Comparison of ENCODE assay signal across 18 cellular contexts in genomic region chr6:97438011-97438671, GRCh38.
DNase-seq lines count a peak whose midpoint lies in the region; ATAC-seq, FAIRE-seq and TF ChIP-seq lines count a peak whose summit lies in the region.
"Had no signal": no experiment of that assay in that cellular context is flagged by ENCODE, and none has a peak within 500 bp of the region (broad histone marks: within the 10 kb centered on the region; RNA-seq: fewer than 3 reads in every experiment).

No MANE protein-coding gene starts in this region.

- POLR2A ChIA-PET in GM12878 (lab: Charles Lee) = interaction anchor here (0.5 kb wide), 1 partner anchor 257 kb away, joined by 3 read pairs; no protein-coding TSS in a partner anchor

- TF ChIP-seq RAD21 in GM12878 (IDR thresholded peaks at IDR 0.05; ENCODE audit: insufficient read depth, low read depth, low read length) = no peak

- no peak for DNase-seq in GM12878 (ENCODE audit: low read depth, low spot score)
- no peak for DNase-seq in mucosa of descending colon
- no peak for DNase-seq in NCI-H526 treated with DMSO at 0.1 percent for 48 hours (lab: John Stamatoyannopoulos, UW)
- no peak for DNase-seq in activated CD4-positive, alpha-beta T cell treated with anti-CD3 and anti-CD28 coated beads for 48 hours
- DNase-seq in NCI-H1694 (lab: John Stamatoyannopoulos, UW) = no peak
- DNase-seq: activated CD4-positive, alpha-beta T cell treated with anti-CD3 and anti-CD28 coated beads, Interleukin-2, amount 10 ng/mL, durations not matched to agents 7 days and 5 days; COR-L47; cortex of kidney; erythroblast; Kasumi-1; naive thymus-derived CD4-positive, alpha-beta T cell; NCI-H1694 treated with DMSO at 0.1 percent for 48 hours; SHP77 treated with DMSO at 0.1 percent for 48 hours had no signal

- H3K4me3 ChIP-seq in GM12878 (no peak overlapping the region), mucosa of descending colon (no peak overlapping the region)
- H3K4me3 ChIP-seq: tibial nerve had no signal

- no peak overlapping the region for H3K4me2 ChIP-seq in GM12878 (ENCODE audit: control insufficient read depth, insufficient read depth)

- intact Hi-C loops in GM12878 (cut with micrococcal nuclease; ENCODE audit: unreplicated experiment) = no loop called here
- intact Hi-C loops in mucosa of descending colon (cut with DNase I, micrococcal nuclease) = no loop called here

- in situ Hi-C loops in GM12878 (cut with MboI) = no loop called here

- no peak overlapping the region for H3K27ac ChIP-seq in GM12878 (ENCODE audit: control insufficient read depth, insufficient read depth)
- H3K27ac ChIP-seq: tibial nerve had no signal

- ATAC-seq in GM18520 (IDR thresholded peaks at IDR 0.05; ENCODE audit: unreplicated experiment) (peak; percentile 49), GM21447 (IDR thresholded peaks at IDR 0.05; ENCODE audit: unreplicated experiment) (peak; percentile 62), HG03097 (IDR thresholded peaks at IDR 0.05; ENCODE audit: low FRiP score, unreplicated experiment) (peak; percentile 61), GM12878 (peak; percentile 39; the same call in 1 of the 3 replicates), mucosa of descending colon (no peak)
- ATAC-seq: HCT116; naive thymus-derived CD4-positive, alpha-beta T cell had no signal

- FAIRE-seq in GM12878 (lab: Jason Lieb, UNC) = no peak

- no peaks in the 10 kb centered on the region for H3K9me3 ChIP-seq in GM12878 (replicated peaks; ENCODE audit: control insufficient read depth, insufficient read depth, low read length)
- no peaks in the 10 kb centered on the region for H3K9me3 ChIP-seq in mucosa of descending colon
- H3K9me3 ChIP-seq: tibial nerve had no signal

- no peak for TF ChIP-seq EP300 in GM12878 (IDR thresholded peaks at IDR 0.05; ENCODE audit: borderline replicate concordance in 1 of 2, control insufficient read depth in 1 of 2, low read depth in 2 of 2, low read length in 2 of 2)

- no peak for TF ChIP-seq POLR2A in GM12878 (IDR thresholded peaks at IDR 0.05; ENCODE audit: low read depth, low read length)

- SMC1A ChIA-PET in GM12878 (lab: Charles Lee; ENCODE audit: uncharacterized antibody, unreplicated experiment) = interaction anchor here (0.8 to 1.8 kb wide), 3 partner anchors 11 to 1050 kb away, joined by 3 to 4 read pairs (median 3); no protein-coding TSS in a partner anchor

- H3K27me3 ChIP-seq in GM12878 (replicated peaks in 1 of 2; ENCODE audit: control insufficient read depth in 2 of 2, insufficient read depth in 2 of 2, low read length in 1 of 2) = no peaks in the 10 kb centered on the region
- H3K27me3 ChIP-seq: tibial nerve had no signal

- no peaks in the 10 kb centered on the region for H3K36me3 ChIP-seq in GM12878 (ENCODE audit: control insufficient read depth in 2 of 2, insufficient read depth in 2 of 2, low read length in 1 of 2)
- H3K36me3 ChIP-seq in mucosa of descending colon (ENCODE audit: low read depth) = no peaks in the 10 kb centered on the region
- H3K36me3 ChIP-seq: tibial nerve had no signal

- no peak overlapping the region for H3K9ac ChIP-seq in GM12878 (ENCODE audit: control insufficient read depth, insufficient read depth, low read length)

- H3K4me1 ChIP-seq in GM12878 (ENCODE audit: control insufficient read depth, insufficient read depth, low read length) (no peaks in the 10 kb centered on the region), mucosa of descending colon (ENCODE audit: low read depth) (no peaks in the 10 kb centered on the region)

- TF ChIP-seq CTCF in GM12878 (IDR thresholded peaks at IDR 0.05 in 2 of 3, conservative IDR thresholded peaks at IDR 0.05 in 1 of 3; ENCODE audit: control insufficient read depth in 2 of 3, extremely low read depth in 1 of 3, insufficient read depth in 1 of 3, low read depth in 3 of 3, low read length in 3 of 3) (no peak), mucosa of descending colon (IDR thresholded peaks at IDR 0.05) (no peak)

- H2AFZ ChIP-seq in GM12878 (ENCODE audit: control insufficient read depth, low read depth, low read length) = no peak overlapping the region

- RAD21 ChIA-PET in GM12878 (lab: Charles Lee; ENCODE audit: unreplicated experiment) = no interaction called here

- no peaks in the 10 kb centered on the region for H4K20me1 ChIP-seq in GM12878 (ENCODE audit: control insufficient read depth, insufficient read depth)

- CTCF ChIA-PET in GM12878 (lab: Yijun Ruan, JAX) = interaction anchor here (0.5 to 1.7 kb wide), 6 partner anchors 8 to 1433 kb away, joined by 3 to 6 read pairs (median 4); no protein-coding TSS in a partner anchor

- WGBS in GM12878 (ENCODE audit: insufficient coverage, insufficient replicate concordance, low lambda C conversion rate, missing lambda C conversion rate) = 31% methylated on average over 4 of the region's 4 CpGs

- no TSS peak for BruUV-seq in GM12878 (replicated peaks; lab: Mats Ljungman, UMichigan)

- no peaks in the 10 kb centered on the region for H3K79me2 ChIP-seq in GM12878 (ENCODE audit: control insufficient read depth, insufficient read depth, low read length)

TF ChIP-seq in GM12878, 131 proteins besides CTCF, POLR2A, EP300 and RAD21:
- no peak for TF ChIP-seq SP1 (IDR thresholded peaks at IDR 0.05; ENCODE audit: low read depth, low read length)
- peak; percentile 91 for TF ChIP-seq PKNOX1 (IDR thresholded peaks at IDR 0.05)
- TF ChIP-seq PBX3 (IDR thresholded peaks at IDR 0.05; ENCODE audit: insufficient replicate concordance, low read depth, low read length) = peak; percentile 34
